Comparison of ENCODE assay signal across 26 cellular contexts in the genomic region with DNA sequence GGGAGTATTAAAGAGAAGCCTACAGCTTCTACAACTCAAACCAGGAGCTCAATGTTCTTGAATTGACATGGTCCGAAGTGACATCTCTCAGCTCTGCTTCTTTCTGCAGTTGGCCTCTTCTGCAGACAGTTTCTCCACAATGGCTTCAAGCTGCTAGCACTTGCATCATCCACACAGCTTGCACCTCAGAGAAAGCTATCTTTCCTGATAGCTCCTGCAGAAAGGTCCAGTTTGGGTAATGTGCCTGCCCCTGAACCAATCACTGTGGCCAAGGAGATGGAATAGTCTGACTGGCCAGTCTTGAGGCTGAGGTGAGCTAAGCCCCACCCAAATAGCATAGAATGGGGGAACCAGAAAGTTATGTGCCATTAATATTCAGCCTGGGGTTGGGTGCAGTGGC.
"Had no signal": no experiment of that assay in that cellular context is flagged by ENCODE, and none has a peak within 500 bp of the region (broad histone marks: within the 10 kb centered on the region; RNA-seq: fewer than 3 reads in every experiment).

No MANE protein-coding gene starts in this region.

- H3K36me3 Mint-ChIP-seq: memory B cell; mesothelial cell of epicardium; naive B cell; natural killer cell treated with Interleukin-12 subunit alpha and Interleukin-12 subunit beta and Interleukin-15 and Interleukin-18, amount 100 ng/mL, for 72 hours; stimulated activated memory B cell treated with anti-CD40 and anti-IgM and Interleukin-4, amounts not matched to agents 10 μg/mL and 1 μg/mL and 100 μg/mL, for 72 hours had no signal

- H3K4me1 Mint-ChIP-seq: memory B cell; mesothelial cell of epicardium; naive B cell; stimulated activated memory B cell treated with anti-CD40 and anti-IgM and Interleukin-4, amounts not matched to agents 10 μg/mL and 1 μg/mL and 100 μg/mL, for 72 hours had no signal

- H3K9me3 Mint-ChIP-seq: effector memory CD8-positive, alpha-beta T cell; memory B cell; mesothelial cell of epicardium; naive B cell; natural killer cell treated with Interleukin-12 subunit alpha and Interleukin-12 subunit beta and Interleukin-15 and Interleukin-18, amount 100 ng/mL, for 72 hours; neural crest cell; stimulated activated memory B cell treated with anti-CD40 and anti-IgM and Interleukin-4, amounts not matched to agents 10 μg/mL and 1 μg/mL and 100 μg/mL, for 72 hours had no signal

- ATAC-seq: effector memory CD8-positive, alpha-beta T cell; left lobe of liver; mucosa of descending colon; natural killer cell treated with Interleukin-12 subunit alpha and Interleukin-12 subunit beta and Interleukin-15 and Interleukin-18, amount 100 ng/mL, for 72 hours; psoas muscle; right cardiac atrium; stimulated activated memory B cell treated with anti-CD40 and anti-IgM and Interleukin-4, amounts not matched to agents 10 μg/mL and 1 μg/mL and 100 μg/mL, for 72 hours; stimulated activated naive CD8-positive, alpha-beta T cell treated with anti-CD3 and anti-CD28 coated beads, Interleukin-15, Interleukin-2, amounts not matched to agents 100 U/mL and 50 U/mL, for 24 hours had no signal

- H3K9me3 ChIP-seq: mucosa of descending colon, ovary, psoas muscle, spleen, testis, tibial artery, upper lobe of left lung had no signal

- H3K36me3 ChIP-seq: ovary, spleen, tibial artery, upper lobe of left lung had no signal

- H3K4me3 ChIP-seq: lung, mucosa of descending colon, ovary, psoas muscle, skin epidermis, spleen, testis, tibial artery, upper lobe of left lung had no signal

- H3K27ac Mint-ChIP-seq: effector memory CD8-positive, alpha-beta T cell; memory B cell; mesothelial cell of epicardium; natural killer cell treated with Interleukin-12 subunit alpha and Interleukin-12 subunit beta and Interleukin-15 and Interleukin-18, amount 100 ng/mL, for 72 hours; stimulated activated memory B cell treated with anti-CD40 and anti-IgM and Interleukin-4, amounts not matched to agents 10 μg/mL and 1 μg/mL and 100 μg/mL, for 72 hours had no signal

- H3K4me1 ChIP-seq: psoas muscle, testis, tibial artery, upper lobe of left lung had no signal

- DNase-seq: cortex of kidney; effector memory CD8-positive, alpha-beta T cell; head of caudate nucleus; kidney; mucosa of descending colon; naive B cell; nucleus accumbens; ovary; posterior cingulate gyrus; psoas muscle; right cardiac atrium; spleen; stimulated activated CD4-positive, alpha-beta T cell treated with anti-CD3 and anti-CD28 coated beads, Interleukin-4, amount 100 ng/mL, for 4 hours; stimulated activated naive CD8-positive, alpha-beta T cell treated with anti-CD3 and anti-CD28 coated beads, Interleukin-15, Interleukin-2, amounts not matched to agents 100 U/mL and 50 U/mL, for 24 hours; substantia nigra; testis; tibial artery; upper lobe of left lung had no signal

- H3K27ac ChIP-seq: ovary, psoas muscle, skin epidermis, testis, tibial artery, upper lobe of left lung had no signal

- H3K4me3 Mint-ChIP-seq: effector memory CD8-positive, alpha-beta T cell; memory B cell; mesothelial cell of epicardium; naive B cell; natural killer cell treated with Interleukin-12 subunit alpha and Interleukin-12 subunit beta and Interleukin-15 and Interleukin-18, amount 100 ng/mL, for 72 hours; neural crest cell; stimulated activated memory B cell treated with anti-CD40 and anti-IgM and Interleukin-4, amounts not matched to agents 10 μg/mL and 1 μg/mL and 100 μg/mL, for 72 hours had no signal

- H3K27me3 ChIP-seq: ovary, spleen, testis, tibial artery, upper lobe of left lung had no signal
